Comparison of ENCODE assay signal across 8 cellular contexts in the genomic region with DNA sequence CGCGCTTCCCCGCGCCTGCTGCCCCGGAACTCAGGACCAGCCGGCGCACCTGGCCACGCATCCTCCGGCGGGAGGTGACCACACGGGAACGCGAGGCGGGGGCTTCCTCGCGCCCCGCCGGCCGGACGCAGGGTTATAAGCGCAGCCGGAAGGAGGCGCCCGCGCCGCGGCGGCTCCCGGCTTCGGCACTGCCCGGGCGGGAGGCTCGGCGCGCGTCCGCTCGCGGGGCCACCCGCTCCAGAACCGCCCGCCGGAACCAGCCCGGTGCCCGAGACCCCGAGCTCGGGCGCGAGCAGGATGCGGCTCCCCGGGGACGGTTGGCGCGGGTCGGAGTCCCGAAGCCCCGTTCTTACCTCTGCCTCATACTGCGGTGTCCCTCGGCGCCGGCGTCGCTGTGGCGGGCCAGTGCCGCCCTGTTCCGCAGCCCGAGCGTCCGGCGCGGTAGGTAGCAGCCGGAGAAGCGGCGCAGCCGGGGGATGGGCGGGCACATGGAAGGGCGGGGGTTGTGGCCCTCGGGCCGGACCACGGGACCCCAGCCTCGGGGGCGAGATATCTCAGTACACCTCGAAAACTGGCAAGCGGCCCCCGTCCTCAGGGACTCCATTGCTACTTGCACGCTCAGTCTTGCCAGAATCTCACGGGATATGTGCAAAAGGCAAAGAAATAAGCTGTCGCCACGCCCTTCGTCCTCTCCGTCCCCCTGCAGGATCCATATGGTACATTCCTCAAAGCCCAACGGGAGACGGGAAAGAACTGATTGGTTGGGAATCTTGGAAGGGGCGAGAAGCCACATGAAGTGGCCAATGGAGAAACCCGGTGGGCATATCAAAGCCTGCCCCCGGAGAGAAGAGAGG. TPM values are rescaled to one million over a fixed set of nuclear protein-coding genes. Genes with fewer than 3 reads are reported as not detected.
A peak's percentile ranks its signal among the peaks of the same experiment; 100 is the strongest.
DNase-seq lines count a peak whose midpoint lies in the region; ATAC-seq and TF ChIP-seq lines count a peak whose summit lies in the region.

No MANE protein-coding gene starts in this region.

- DNase-seq in AG08395 (ENCODE audit: low spot score) = peak; percentile 100
- peak; percentile 94 for DNase-seq in NCI-H1436 treated with DMSO at 0.1 percent for 48 hours (lab: John Stamatoyannopoulos, UW)
- peak; percentile 98 for DNase-seq in SW480 (ENCODE audit: low spot score)
- peak; percentile 99 for DNase-seq in amniotic epithelial cell (ENCODE audit: low read depth)
- DNase-seq in Right ventricle myocardium superior = peak; percentile 92
- DNase-seq in omental fat pad (ENCODE audit: low spot score) = peak; percentile 42
- peak; percentile 73 to 87 for DNase-seq in tibial nerve (ENCODE audit: low spot score in 2 of 2)

- H3K9me3 ChIP-seq in tibial nerve = no peaks in the 10 kb centered on the region

- TF ChIP-seq POLR2A in tibial nerve (IDR thresholded peaks at IDR 0.05) = peak; percentile 71 to 73

- H3K4me1 ChIP-seq in tibial nerve = peaks cover 0 to 39% (median 14%) of the 10 kb centered on the region in 4 donors

- TF ChIP-seq EP300 in tibial nerve (IDR thresholded peaks at IDR 0.05) = peak in 1 of 2 donors; percentile 95

- H3K27ac ChIP-seq in tibial nerve = peak overlapping the region; percentile 80 to 97 (median 86)

- WGBS in tibial nerve, 2 donors = 0% methylated on average over 48 to 64 of the region's 96 CpGs

- TF ChIP-seq CTCF in omental fat pad (IDR thresholded peaks at IDR 0.05) = peak in 1 of 3 donors; percentile 22
- TF ChIP-seq CTCF in tibial nerve (IDR thresholded peaks at IDR 0.05) = peak; percentile 46 to 79 (median 60)

- no peaks in the 10 kb centered on the region for H3K27me3 ChIP-seq in tibial nerve

- ATAC-seq in GM19324 (IDR thresholded peaks at IDR 0.05; ENCODE audit: low FRiP score, unreplicated experiment) (peak; percentile 54), Right ventricle myocardium superior (ENCODE audit: poor library complexity) (peak; percentile 98), omental fat pad (ENCODE audit: low FRiP score) (peak; percentile 94)

- H3K4me3 ChIP-seq in tibial nerve = peak overlapping the region; percentile 75 to 92 (median 85)

- no peaks in the 10 kb centered on the region for H3K36me3 ChIP-seq in tibial nerve

- intact Hi-C loops in Right ventricle myocardium superior (cut with DNase I) = no loop called here

RNA-seq across cellular contexts. Expression of a gene that starts 23.1 kb away (rescaled TPM):
- 78.9 TPM for total RNA-seq in Right ventricle myocardium superior
- 10 to 100 TPM; 23.9 to 49.2 (median 34.5) TPM for total RNA-seq in omental fat pad
- 10 to 100 TPM; 45.2 to 56.3 (median 46.3) TPM for total RNA-seq in tibial nerve

Comparison
In these comparisons a context has a peak if more than half of its experiments do, and no peak if none do; other contexts are left out.
1. Peak in every context shown above with its lines: DNase-seq, ATAC-seq, H3K4me3 ChIP-seq and H3K27ac ChIP-seq.
2. DNase-seq: peak in every context shown above with its lines; median percentile 100 in AG08395; 99 in amniotic epithelial cell; 98 in SW480; 94 in NCI-H1436 treated with DMSO at 0.1 percent for 48 hours; 92 in Right ventricle myocardium superior; 80 in tibial nerve; 42 in omental fat pad.